9 cellular contexts compared by ENCODE assay signal in genomic region chr2:188765522-188765921, GRCh38.
DNase-seq lines count a peak whose midpoint lies in the region; ATAC-seq, FAIRE-seq and TF ChIP-seq lines count a peak whose summit lies in the region.
"Had no signal": no experiment of that assay in that cellular context is flagged by ENCODE, and none has a peak within 500 bp of the region (broad histone marks: within the 10 kb centered on the region; RNA-seq: fewer than 3 reads in every experiment).

No MANE protein-coding gene starts in this region.

- no peak for TF ChIP-seq EP300 in GM12878 (IDR thresholded peaks at IDR 0.05; ENCODE audit: borderline replicate concordance in 1 of 2, control insufficient read depth in 1 of 2, low read depth in 2 of 2, low read length in 2 of 2)

- H4K20me1 ChIP-seq in GM12878 (ENCODE audit: control insufficient read depth, insufficient read depth) = no peaks in the 10 kb centered on the region

- no peak for TF ChIP-seq POLR2A in GM12878 (IDR thresholded peaks at IDR 0.05; ENCODE audit: low read depth, low read length)

- no peak overlapping the region for H3K27ac ChIP-seq in cardiac muscle cell
- H3K27ac ChIP-seq in right atrium auricular region = no peak overlapping the region
- H3K27ac ChIP-seq in GM12878 (ENCODE audit: control insufficient read depth, insufficient read depth) = no peak overlapping the region
- H3K27ac ChIP-seq: thoracic aorta had no signal

- no peaks in the 10 kb centered on the region for H3K36me3 ChIP-seq in cardiac muscle cell
- no peaks in the 10 kb centered on the region for H3K36me3 ChIP-seq in right atrium auricular region
- no peaks in the 10 kb centered on the region for H3K36me3 ChIP-seq in GM12878 (ENCODE audit: control insufficient read depth in 2 of 2, insufficient read depth in 2 of 2, low read length in 1 of 2)
- H3K36me3 ChIP-seq: thoracic aorta had no signal

- H2AFZ ChIP-seq in GM12878 (ENCODE audit: control insufficient read depth, low read depth, low read length) = no peak overlapping the region

- SMC1A ChIA-PET in GM12878 (lab: Charles Lee; ENCODE audit: uncharacterized antibody, unreplicated experiment) = interaction anchor here (1.3 kb wide), 1 partner anchor 201 kb away, joined by 3 read pairs; no protein-coding TSS in a partner anchor

- intact Hi-C loops in GM12878 (cut with micrococcal nuclease; ENCODE audit: unreplicated experiment) = loop anchor here (10.0 kb wide), 1 partner anchor 649 kb away; no protein-coding TSS in a partner anchor

- no peaks in the 10 kb centered on the region for H3K9me3 ChIP-seq in cardiac muscle cell (ENCODE audit: low read depth)
- H3K9me3 ChIP-seq in right atrium auricular region = no peaks in the 10 kb centered on the region
- H3K9me3 ChIP-seq in GM12878 (replicated peaks; ENCODE audit: control insufficient read depth, insufficient read depth, low read length) = no peaks in the 10 kb centered on the region
- H3K9me3 ChIP-seq: thoracic aorta had no signal

- DNase-seq in cardiac muscle cell (ENCODE audit: low read depth in 1 of 2, low spot score in 1 of 2) (peak; percentile 39 to 66), right atrium auricular region (ENCODE audit: low spot score) (no peak), HS-5 (ENCODE audit: low read depth) (peak; percentile 32), GM12878 (ENCODE audit: low read depth, low spot score) (no peak), NK-92 (lab: John Stamatoyannopoulos, UW; ENCODE audit: unreplicated experiment) (no peak), GM19239 (ENCODE audit: insufficient read length, low spot score) (no peak), retina (no peak)
- DNase-seq in stimulated activated naive CD8-positive, alpha-beta T cell treated with anti-CD3 and anti-CD28 coated beads, Interleukin-15, Interleukin-2, amounts not matched to agents 100 U/mL and 50 U/mL, for 24 hours = no peak

- ATAC-seq in GM12878 = peak; percentile 83
- peak; percentile 57 for ATAC-seq in stimulated activated naive CD8-positive, alpha-beta T cell treated with anti-CD3 and anti-CD28 coated beads, Interleukin-15, Interleukin-2, amounts not matched to agents 100 U/mL and 50 U/mL, for 24 hours

- peak; percentile 35 for TF ChIP-seq CTCF in cardiac muscle cell (IDR thresholded peaks at IDR 0.05; ENCODE audit: low read depth, low read length)
- TF ChIP-seq CTCF in right atrium auricular region (IDR thresholded peaks at IDR 0.05) = peak in 1 of 2 donors; percentile 23
- peak in 2 of 3 experiments; percentile 12 to 35; a peak in 2 of 6 replicates for TF ChIP-seq CTCF in GM12878 (IDR thresholded peaks at IDR 0.05 in 2 of 3, conservative IDR thresholded peaks at IDR 0.05 in 1 of 3; ENCODE audit: control insufficient read depth in 2 of 3, extremely low read depth in 1 of 3, insufficient read depth in 1 of 3, low read depth in 3 of 3, low read length in 3 of 3)

- H3K27me3 ChIP-seq in cardiac muscle cell (no peaks in the 10 kb centered on the region), right atrium auricular region (no peaks in the 10 kb centered on the region), GM12878 (replicated peaks in 1 of 2; ENCODE audit: control insufficient read depth in 2 of 2, insufficient read depth in 2 of 2, low read length in 1 of 2) (no peaks in the 10 kb centered on the region)

- H3K79me2 ChIP-seq in GM12878 (ENCODE audit: control insufficient read depth, insufficient read depth, low read length) = no peaks in the 10 kb centered on the region

- peak; percentile 31; the same call in 1 of the 2 replicates for TF ChIP-seq RAD21 in GM12878 (IDR thresholded peaks at IDR 0.05; ENCODE audit: insufficient read depth, low read depth, low read length)

- 49% methylated on average over 3 of the region's 3 CpGs for WGBS in GM12878 (ENCODE audit: insufficient coverage, insufficient replicate concordance, low lambda C conversion rate, missing lambda C conversion rate)

- H3K9ac ChIP-seq in GM12878 (ENCODE audit: control insufficient read depth, insufficient read depth, low read length) = no peak overlapping the region

- H3K4me3 ChIP-seq in cardiac muscle cell (no peak overlapping the region), right atrium auricular region (no peak overlapping the region), GM12878 (no peak overlapping the region)
- H3K4me3 ChIP-seq: thoracic aorta had no signal

- no TSS peak for BruUV-seq in GM12878 (replicated peaks; lab: Mats Ljungman, UMichigan)

- CTCF ChIA-PET in GM12878 (lab: Yijun Ruan, JAX) = interaction anchor here (0.9 to 1.7 kb wide), 6 partner anchors 209 to 377 kb away, joined by 3 to 10 read pairs (median 4); no protein-coding TSS in a partner anchor

- POLR2A ChIA-PET in GM12878 (lab: Charles Lee) = no interaction called here

- RAD21 ChIA-PET in GM12878 (lab: Charles Lee; ENCODE audit: unreplicated experiment) = no interaction called here

- no peak for FAIRE-seq in GM12878 (lab: Jason Lieb, UNC)
- no peak for FAIRE-seq in GM19239 (lab: Jason Lieb, UNC)

- no peak overlapping the region for H3K4me2 ChIP-seq in GM12878 (ENCODE audit: control insufficient read depth, insufficient read depth)

- in situ Hi-C loops in GM12878 (cut with MboI) = no loop called here

- H3K4me1 ChIP-seq in cardiac muscle cell (ENCODE audit: low read depth) (no peaks in the 10 kb centered on the region), right atrium auricular region (no peaks in the 10 kb centered on the region), GM12878 (ENCODE audit: control insufficient read depth, insufficient read depth, low read length) (no peaks in the 10 kb centered on the region)

TF ChIP-seq in GM12878, 131 proteins besides CTCF, POLR2A, EP300 and RAD21:
- TF ChIP-seq SMC3 (IDR thresholded peaks at IDR 0.05; ENCODE audit: borderline replicate concordance, low read length) (peak; percentile 26; the same call in 1 of the 2 replicates), ASH2L (IDR thresholded peaks at IDR 0.05; ENCODE audit: borderline replicate concordance, low read depth) (no peak)

Comparison
In these comparisons a context has a peak if more than half of its experiments do, and no peak if none do; other contexts are left out.
1. DNase-seq: peak in cardiac muscle cell (2 of 2) and HS-5 (single experiment); none in right atrium auricular region (single experiment), GM12878 (single experiment), stimulated activated naive CD8-positive, alpha-beta T cell treated with anti-CD3 and anti-CD28 coated beads, Interleukin-15, Interleukin-2, amounts not matched to agents 100 U/mL and 50 U/mL, for 24 hours (single experiment), NK-92 (single experiment), GM19239 (single experiment) and retina (single experiment).